In the genomic region with DNA sequence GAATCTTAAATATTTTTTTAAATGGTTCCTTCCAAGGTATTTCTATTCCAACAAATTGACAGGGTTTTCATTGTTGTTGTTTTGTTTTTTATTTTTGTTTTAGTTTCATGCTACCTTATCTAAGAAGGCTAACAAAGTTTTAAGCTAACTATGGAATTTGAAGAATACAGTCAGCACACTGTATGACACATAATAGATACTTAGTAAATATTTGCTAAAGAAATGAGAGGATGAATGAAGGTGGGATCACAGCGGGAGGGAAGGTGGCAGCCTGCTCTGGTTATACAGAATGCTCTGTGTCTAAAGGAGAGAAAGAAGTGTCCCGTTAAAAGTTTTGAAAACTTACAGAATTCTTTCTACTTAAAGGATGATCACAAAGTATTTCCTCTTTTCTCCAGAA, we compare ENCODE assay signal across 1 cellular context.
TF ChIP-seq lines count a peak whose summit lies in the region.

No MANE protein-coding gene starts in this region.

TF ChIP-seq in HepG2, 621 proteins besides CTCF, POLR2A, EP300 and RAD21 (continued from another document and continues in another):
- TF ChIP-seq ZNF292 (CRISPR knock-in tag; IDR thresholded peaks at IDR 0.05; ENCODE audit: borderline replicate concordance, low read depth) (no peak), ZNF546 (CRISPR knock-in tag; conservative IDR thresholded peaks at IDR 0.05) (no peak), NFE2L2 (IDR thresholded peaks at IDR 0.05; ENCODE audit: low read length) (no peak), HNRNPLL (IDR thresholded peaks at IDR 0.05; ENCODE audit: low read depth, low read length, poor library complexity, severe bottlenecking) (no peak), AKAP8 (CRISPR knock-in tag; IDR thresholded peaks at IDR 0.05) (no peak), CBX5 (CRISPR knock-in tag; IDR thresholded peaks at IDR 0.05; ENCODE audit: borderline replicate concordance) (no peak), ATM (IDR thresholded peaks at IDR 0.05; ENCODE audit: borderline replicate concordance) (no peak), RERE (CRISPR knock-in tag; IDR thresholded peaks at IDR 0.05; ENCODE audit: low read depth) (no peak), ZFY (CRISPR knock-in tag; IDR thresholded peaks at IDR 0.05) (no peak), ZNF761 (CRISPR knock-in tag; conservative IDR thresholded peaks at IDR 0.05) (no peak), ZBTB1 (CRISPR knock-in tag; IDR thresholded peaks at IDR 0.05; ENCODE audit: borderline replicate concordance) (no peak), GLMP (CRISPR knock-in tag; IDR thresholded peaks at IDR 0.05; ENCODE audit: borderline replicate concordance) (no peak), KLF12 (CRISPR knock-in tag; IDR thresholded peaks at IDR 0.05; ENCODE audit: borderline replicate concordance) (no peak), ZNF749 (CRISPR knock-in tag; IDR thresholded peaks at IDR 0.05; ENCODE audit: borderline replicate concordance) (no peak), FOXP4 (CRISPR knock-in tag; IDR thresholded peaks at IDR 0.05) (peak; percentile 46; the same call in 1 of the 2 replicates), KLF9 (CRISPR knock-in tag; IDR thresholded peaks at IDR 0.05; ENCODE audit: low read depth) (no peak), SKI (IDR thresholded peaks at IDR 0.05; ENCODE audit: partially characterized antibody) (no peak), ARID5B (CRISPR knock-in tag; IDR thresholded peaks at IDR 0.05) (peak; percentile 77), MED13 (CRISPR knock-in tag; IDR thresholded peaks at IDR 0.05) (no peak), TBX3 (IDR thresholded peaks at IDR 0.05; ENCODE audit: borderline replicate concordance) (0 out of 2 replicates have a peak, but pooled peaks have one; percentile 27), MLLT10 (CRISPR knock-in tag; IDR thresholded peaks at IDR 0.05) (no peak), CENPX (CRISPR knock-in tag; IDR thresholded peaks at IDR 0.05) (no peak), TP53 (CRISPR knock-in tag; conservative IDR thresholded peaks at IDR 0.05) (no peak), TIGD3 (CRISPR knock-in tag; IDR thresholded peaks at IDR 0.05; ENCODE audit: borderline replicate concordance) (no peak), SSRP1 (CRISPR knock-in tag; IDR thresholded peaks at IDR 0.05) (0 out of 2 replicates have a peak, but pooled peaks have one; percentile 51), MAF1 (CRISPR knock-in tag; IDR thresholded peaks at IDR 0.05; ENCODE audit: borderline replicate concordance) (no peak), ZFP1 (CRISPR knock-in tag; IDR thresholded peaks at IDR 0.05) (no peak), GMEB2 (CRISPR knock-in tag; IDR thresholded peaks at IDR 0.05; ENCODE audit: low read depth) (no peak), TOE1 (CRISPR knock-in tag; IDR thresholded peaks at IDR 0.05) (no peak), RAD51 (IDR thresholded peaks at IDR 0.05; ENCODE audit: borderline replicate concordance) (no peak), NCOA5 (CRISPR knock-in tag; IDR thresholded peaks at IDR 0.05) (no peak)
- TF ChIP-seq, protein P1, sequence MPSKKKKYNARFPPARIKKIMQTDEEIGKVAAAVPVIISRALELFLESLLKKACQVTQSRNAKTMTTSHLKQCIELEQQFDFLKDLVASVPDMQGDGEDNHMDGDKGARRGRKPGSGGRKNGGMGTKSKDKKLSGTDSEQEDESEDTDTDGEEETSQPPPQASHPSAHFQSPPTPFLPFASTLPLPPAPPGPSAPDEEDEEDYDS (CRISPR knock-in tag; IDR thresholded peaks at IDR 0.05) = no peak
- TF ChIP-seq, protein P2, sequence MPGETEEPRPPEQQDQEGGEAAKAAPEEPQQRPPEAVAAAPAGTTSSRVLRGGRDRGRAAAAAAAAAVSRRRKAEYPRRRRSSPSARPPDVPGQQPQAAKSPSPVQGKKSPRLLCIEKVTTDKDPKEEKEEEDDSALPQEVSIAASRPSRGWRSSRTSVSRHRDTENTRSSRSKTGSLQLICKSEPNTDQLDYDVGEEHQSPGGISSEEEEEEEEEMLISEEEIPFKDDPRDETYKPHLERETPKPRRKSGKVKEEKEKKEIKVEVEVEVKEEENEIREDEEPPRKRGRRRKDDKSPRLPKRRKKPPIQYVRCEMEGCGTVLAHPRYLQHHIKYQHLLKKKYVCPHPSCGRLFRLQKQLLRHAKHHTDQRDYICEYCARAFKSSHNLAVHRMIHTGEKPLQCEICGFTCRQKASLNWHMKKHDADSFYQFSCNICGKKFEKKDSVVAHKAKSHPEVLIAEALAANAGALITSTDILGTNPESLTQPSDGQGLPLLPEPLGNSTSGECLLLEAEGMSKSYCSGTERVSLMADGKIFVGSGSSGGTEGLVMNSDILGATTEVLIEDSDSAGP (CRISPR knock-in tag; IDR thresholded peaks at IDR 0.05; ENCODE audit: borderline replicate concordance) = no peak
- TF ChIP-seq, protein P3, sequence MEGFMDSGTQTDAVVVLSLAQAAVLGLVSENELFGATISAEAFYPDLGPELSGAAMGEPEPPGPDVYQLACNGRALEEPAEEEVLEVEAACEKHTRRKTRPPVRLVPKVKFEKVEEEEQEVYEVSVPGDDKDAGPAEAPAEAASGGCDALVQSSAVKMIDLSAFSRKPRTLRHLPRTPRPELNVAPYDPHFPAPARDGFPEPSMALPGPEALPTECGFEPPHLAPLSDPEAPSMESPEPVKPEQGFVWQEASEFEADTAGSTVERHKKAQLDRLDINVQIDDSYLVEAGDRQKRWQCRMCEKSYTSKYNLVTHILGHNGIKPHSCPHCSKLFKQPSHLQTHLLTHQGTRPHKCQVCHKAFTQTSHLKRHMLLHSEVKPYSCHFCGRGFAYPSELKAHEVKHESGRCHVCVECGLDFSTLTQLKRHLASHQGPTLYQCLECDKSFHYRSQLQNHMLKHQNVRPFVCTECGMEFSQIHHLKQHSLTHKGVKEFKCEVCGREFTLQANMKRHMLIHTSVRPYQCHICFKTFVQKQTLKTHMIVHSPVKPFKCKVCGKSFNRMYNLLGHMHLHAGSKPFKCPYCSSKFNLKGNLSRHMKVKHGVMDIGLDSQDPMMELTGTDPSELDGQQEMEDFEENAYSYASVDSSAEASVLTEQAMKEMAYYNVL (CRISPR knock-in tag; IDR thresholded peaks at IDR 0.05; ENCODE audit: borderline replicate concordance) = peak; percentile 74; the same call in 1 of the 2 replicates
- TF ChIP-seq, protein P4, sequence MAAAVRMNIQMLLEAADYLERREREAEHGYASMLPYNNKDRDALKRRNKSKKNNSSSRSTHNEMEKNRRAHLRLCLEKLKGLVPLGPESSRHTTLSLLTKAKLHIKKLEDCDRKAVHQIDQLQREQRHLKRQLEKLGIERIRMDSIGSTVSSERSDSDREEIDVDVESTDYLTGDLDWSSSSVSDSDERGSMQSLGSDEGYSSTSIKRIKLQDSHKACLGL (CRISPR knock-in tag; IDR thresholded peaks at IDR 0.05) = no peak
